Comparison of ENCODE assay signal across 8 cellular contexts in the genomic region with DNA sequence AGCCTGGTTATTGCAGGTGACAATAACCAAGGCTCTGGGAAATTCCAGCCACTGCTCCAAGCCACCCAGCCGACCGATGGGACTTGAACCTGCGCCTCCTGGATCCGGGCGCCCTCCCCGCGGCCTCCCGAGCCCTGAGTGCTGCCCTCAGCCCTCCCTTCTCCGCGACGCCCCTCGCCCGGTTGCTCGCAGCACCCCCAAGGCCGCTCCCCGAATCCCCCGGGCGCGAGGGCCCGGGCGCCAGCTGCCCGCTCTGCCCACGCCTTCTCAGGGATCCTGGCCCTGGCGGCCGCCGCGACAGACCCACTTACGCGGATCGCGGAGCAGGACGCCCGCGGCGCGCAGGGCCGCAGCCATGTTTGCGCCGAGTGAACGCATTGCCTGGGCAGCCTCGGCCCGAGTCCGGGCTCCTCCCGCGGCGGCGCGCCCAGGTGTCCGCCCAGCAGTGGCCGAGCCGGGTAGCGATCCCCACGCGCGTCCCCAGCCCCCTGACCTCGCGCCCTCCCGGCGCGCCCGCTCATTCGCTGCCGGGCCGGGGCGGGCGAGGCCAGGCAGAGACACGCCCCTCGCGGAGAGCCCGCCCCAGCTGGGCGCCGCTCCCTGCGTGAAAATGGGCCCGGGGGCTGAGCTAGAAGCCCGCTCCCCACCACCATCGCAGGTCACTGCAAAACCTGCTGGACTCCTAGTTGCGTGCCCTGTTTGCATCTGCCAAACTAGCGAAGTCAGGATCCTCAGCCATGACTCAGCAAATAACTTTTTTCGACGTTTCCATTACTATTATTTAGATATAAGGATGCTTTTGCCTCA. TPM values are rescaled to one million over a fixed set of nuclear protein-coding genes. Genes with fewer than 3 reads are reported as not detected.
DNase-seq lines count a peak whose midpoint lies in the region; ATAC-seq and TF ChIP-seq lines count a peak whose summit lies in the region.

A gene with protein sequence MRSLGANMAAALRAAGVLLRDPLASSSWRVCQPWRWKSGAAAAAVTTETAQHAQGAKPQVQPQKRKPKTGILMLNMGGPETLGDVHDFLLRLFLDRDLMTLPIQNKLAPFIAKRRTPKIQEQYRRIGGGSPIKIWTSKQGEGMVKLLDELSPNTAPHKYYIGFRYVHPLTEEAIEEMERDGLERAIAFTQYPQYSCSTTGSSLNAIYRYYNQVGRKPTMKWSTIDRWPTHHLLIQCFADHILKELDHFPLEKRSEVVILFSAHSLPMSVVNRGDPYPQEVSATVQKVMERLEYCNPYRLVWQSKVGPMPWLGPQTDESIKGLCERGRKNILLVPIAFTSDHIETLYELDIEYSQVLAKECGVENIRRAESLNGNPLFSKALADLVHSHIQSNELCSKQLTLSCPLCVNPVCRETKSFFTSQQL (minus strand): TSS at position 460 of the 807 bp plus-strand sequence. CDS start 82 bp downstream, at position 378.

- peak within 1 kb of the TSS; percentile 59 for H3K27ac ChIP-seq in HL-60 (replicated peaks)

- H3K4me1 Mint-ChIP-seq in natural killer cell, result peaks cover 24 to 29% of the 10 kb centered on the region in 2 donors

- peak within 1 kb of the TSS; percentile 78 to 91 for H3K27ac Mint-ChIP-seq in natural killer cell

- TF ChIP-seq CTCF in HL-60 (IDR thresholded peaks at IDR 0.05; ENCODE audit: insufficient read depth, low read length), result no peak
- TF ChIP-seq CTCF in fibroblast of mammary gland (conservative IDR thresholded peaks at IDR 0.05; ENCODE audit: control insufficient read depth, insufficient read depth, low read depth, low read length), result no peak
- no peak for TF ChIP-seq CTCF in natural killer cell (IDR thresholded peaks at IDR 0.05)

- no peaks in the 10 kb centered on the region for H3K36me3 Mint-ChIP-seq in natural killer cell

- ATAC-seq in GM19455 (IDR thresholded peaks at IDR 0.05; ENCODE audit: unreplicated experiment), result peak; percentile 91
- ATAC-seq in natural killer cell, result peak; percentile 95 to 98 (median 97)

- no peaks in the 10 kb centered on the region for H3K27me3 ChIP-seq in HL-60 (ENCODE audit: insufficient read depth, poor library complexity, severe bottlenecking)

- DNase-seq in COLO668 (lab: John Stamatoyannopoulos, UW; ENCODE audit: unreplicated experiment) (peak; percentile 83), HL-60 (ENCODE audit: low read depth in 1 of 2, low spot score in 1 of 2) (peak; percentile 65 to 67), RPMI7951 (ENCODE audit: low read depth) (peak; percentile 76), fibroblast of mammary gland (ENCODE audit: low read depth) (peak; percentile 55), natural killer cell (peak; percentile 70)
- DNase-seq in activated T-helper 1 cell treated with anti-CD3 and anti-CD28 coated beads, Interleukin-2, amount 50 U/mL, for 16 hours (ENCODE audit: low read depth in 1 of 2, low spot score in 1 of 2), result peak; percentile 22 to 53
- DNase-seq in stimulated activated naive CD4-positive, alpha-beta T cell treated with Interleukin-2 at 50 U/mL for 16 hours (lab: John Stamatoyannopoulos, UW), result peak; percentile 58

- peak within 1 kb of the TSS; percentile 87 for H3K4me3 ChIP-seq in HL-60 (replicated peaks; ENCODE audit: insufficient read depth, low read length)
- H3K4me3 ChIP-seq in fibroblast of mammary gland (ENCODE audit: control insufficient read depth, low read depth, low read length), result peak within 1 kb of the TSS; percentile 75

- peak within 1 kb of the TSS; percentile 97 for H3K4me3 Mint-ChIP-seq in natural killer cell

- intact Hi-C loops in natural killer cell (cut with micrococcal nuclease), result loop anchor here (2.0 to 10.0 kb wide), 3 partner anchors 34 to 952 kb away; a partner anchor contains a TSS

- no peaks in the 10 kb centered on the region for H3K27me3 Mint-ChIP-seq in natural killer cell (ENCODE audit: low read depth in 2 of 2)

- no peaks in the 10 kb centered on the region for H3K9me3 Mint-ChIP-seq in natural killer cell

RNA-seq across cellular contexts. Expression of the gene that starts here (rescaled TPM):
- total RNA-seq in RPMI7951 (2014; rRNA removed; shearing (Covaris generic)), result 22.8 and 31.6 TPM in 2 replicates
- total RNA-seq in natural killer cell, result 10 to 100 TPM; 13.9 to 22.0 (median 20.6) TPM

Comparison
In these comparisons a context has a peak if more than half of its experiments do, and no peak if none do; other contexts are left out.
1. Peak in every context shown above with its lines: DNase-seq, ATAC-seq, H3K4me3 ChIP-seq and H3K27ac ChIP-seq.